In the genomic region with DNA sequence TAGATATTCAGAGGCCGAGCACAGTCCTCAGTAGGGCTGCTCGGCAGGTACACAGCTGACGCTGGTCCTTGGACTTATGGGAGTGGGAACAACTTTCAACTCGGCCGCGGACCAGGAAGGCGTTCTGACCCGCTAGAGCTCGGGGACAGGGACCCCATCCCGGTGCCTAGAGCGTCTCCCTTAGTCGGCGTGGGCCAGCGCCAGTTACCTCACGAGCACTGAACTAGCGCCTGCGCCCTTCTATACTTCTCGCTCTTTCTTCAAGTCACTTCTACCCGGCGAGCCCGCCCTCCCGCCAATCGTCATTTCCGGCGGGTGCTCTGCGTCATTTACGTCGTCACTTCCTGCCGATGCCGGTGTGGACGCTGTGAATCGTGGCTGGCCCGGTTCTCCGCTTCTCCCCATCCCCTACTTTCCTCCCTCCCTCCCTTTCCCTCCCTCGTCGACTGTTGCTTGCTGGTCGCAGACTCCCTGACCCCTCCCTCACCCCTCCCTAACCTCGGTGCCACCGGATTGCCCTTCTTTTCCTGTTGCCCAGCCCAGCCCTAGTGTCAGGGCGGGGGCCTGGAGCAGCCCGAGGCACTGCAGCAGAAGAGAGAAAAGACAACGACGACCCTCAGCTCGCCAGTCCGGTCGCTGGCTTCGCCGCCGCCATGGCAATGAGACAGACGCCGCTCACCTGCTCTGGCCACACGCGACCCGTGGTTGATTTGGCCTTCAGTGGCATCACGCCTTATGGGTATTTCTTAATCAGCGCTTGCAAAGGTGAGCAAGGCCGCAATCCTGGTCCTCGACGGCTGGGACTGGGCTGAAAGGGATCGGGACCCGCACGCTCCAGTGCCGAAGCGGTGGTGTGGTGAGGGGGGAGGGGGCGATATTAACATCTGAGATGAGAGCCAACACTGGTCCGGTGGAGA, we compare ENCODE assay signal across 8 cellular contexts. TPM values are rescaled to one million over a fixed set of nuclear protein-coding genes. Genes with fewer than 3 reads are reported as not detected.
DNase-seq lines count a peak whose midpoint lies in the region; ATAC-seq and TF ChIP-seq lines count a peak whose summit lies in the region.

A gene with protein sequence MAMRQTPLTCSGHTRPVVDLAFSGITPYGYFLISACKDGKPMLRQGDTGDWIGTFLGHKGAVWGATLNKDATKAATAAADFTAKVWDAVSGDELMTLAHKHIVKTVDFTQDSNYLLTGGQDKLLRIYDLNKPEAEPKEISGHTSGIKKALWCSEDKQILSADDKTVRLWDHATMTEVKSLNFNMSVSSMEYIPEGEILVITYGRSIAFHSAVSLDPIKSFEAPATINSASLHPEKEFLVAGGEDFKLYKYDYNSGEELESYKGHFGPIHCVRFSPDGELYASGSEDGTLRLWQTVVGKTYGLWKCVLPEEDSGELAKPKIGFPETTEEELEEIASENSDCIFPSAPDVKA (plus strand): TSS at position 333 of the 917 bp plus-strand sequence. CDS start 321 bp downstream, at position 654.

- ATAC-seq in GM21619 (IDR thresholded peaks at IDR 0.05; ENCODE audit: unreplicated experiment), result peak; percentile 98

- H4K20me1 ChIP-seq in PC-9 (ENCODE audit: insufficient read depth), result peaks cover 44% of the 10 kb centered on the region

- no peaks in the 10 kb centered on the region for H3K27me3 ChIP-seq in PC-9 (ENCODE audit: insufficient read depth, low read depth)
- H3K27me3 ChIP-seq in mucosa of rectum (ENCODE audit: control insufficient read depth in 2 of 2, insufficient read depth in 2 of 2, low read length in 2 of 2), result no peaks in the 10 kb centered on the region

- H3K4me3 ChIP-seq in Jurkat, Clone E6-1 (ENCODE audit: low read length), result peak within 1 kb of the TSS; percentile 97
- H3K4me3 ChIP-seq in PC-9, result peak within 1 kb of the TSS; percentile 88
- peak within 1 kb of the TSS; percentile 73 for H3K4me3 ChIP-seq in epithelial cell of proximal tubule (ENCODE audit: low read depth, low read length)
- peak within 1 kb of the TSS; percentile 95 to 98 for H3K4me3 ChIP-seq in mucosa of rectum (ENCODE audit: low read length in 2 of 2)

- H3K36me3 ChIP-seq in PC-9 (ENCODE audit: low read depth) (peaks cover 22% of the 10 kb centered on the region), mucosa of rectum (ENCODE audit: control insufficient read depth in 2 of 2, insufficient read depth in 2 of 2, low read length in 2 of 2) (peaks cover 6 to 9% of the 10 kb centered on the region in 2 donors)

- H3K9ac ChIP-seq in mucosa of rectum (ENCODE audit: low read depth in 1 of 2, low read length in 2 of 2), result peak within 1 kb of the TSS; percentile 91 to 98

- TF ChIP-seq CTCF in PC-9 (conservative IDR thresholded peaks at IDR 0.05), result no peak
- TF ChIP-seq CTCF in epithelial cell of proximal tubule (conservative IDR thresholded peaks at IDR 0.05; ENCODE audit: low read depth, low read length), result no peak

- intact Hi-C loops in PC-9 (cut with micrococcal nuclease; ENCODE audit: unreplicated experiment), result loop anchor here (10.0 kb wide), 1 partner anchor 1108 kb away; a partner anchor contains a TSS

- DNase-seq in DMS153 (lab: John Stamatoyannopoulos, UW) (peak; percentile 96), PC-9 (peak; percentile 94 to 98), epithelial cell of proximal tubule (ENCODE audit: low read depth) (peak; percentile 75)
- peak; percentile 93 for DNase-seq in Jurkat, Clone E6-1 (ENCODE audit: low read depth, low spot score)
- peak; percentile 97 for DNase-seq in activated T-cell treated with anti-CD3 and anti-CD28 coated beads, Interleukin-2, amount 50 U/mL, for 1 hour
- peak; percentile 97 for DNase-seq in stimulated activated CD8-positive, alpha-beta memory T cell treated with anti-CD3 and anti-CD28 coated beads, Interleukin-4, amount 100 ng/mL, for 48 hours

- H3K27ac ChIP-seq in PC-9 (peak within 1 kb of the TSS; percentile 95), mucosa of rectum (ENCODE audit: low read depth in 2 of 2, low read length in 2 of 2) (peak within 1 kb of the TSS; percentile 95 to 98)

- H3K4me1 ChIP-seq in PC-9 (replicated peaks; ENCODE audit: insufficient read depth), result peaks cover 35% of the 10 kb centered on the region
- peaks cover 11 to 20% of the 10 kb centered on the region in 2 donors for H3K4me1 ChIP-seq in mucosa of rectum (ENCODE audit: control insufficient read depth in 2 of 2, insufficient read depth in 2 of 2, low read length in 2 of 2)

- TSS peak; percentile 53 for BruUV-seq in PC-9 (replicated peaks; lab: Mats Ljungman, UMichigan)

- peak within 1 kb of the TSS; percentile 94 for H2AFZ ChIP-seq in PC-9

- no peaks in the 10 kb centered on the region for H3K9me2 ChIP-seq in PC-9 (ENCODE audit: insufficient read depth)

- peaks cover 55% of the 10 kb centered on the region for H3K79me2 ChIP-seq in PC-9 (ENCODE audit: low read depth)

- peak within 1 kb of the TSS; percentile 96 for H3K4me2 ChIP-seq in PC-9

- H3K9me3 ChIP-seq in PC-9 (ENCODE audit: insufficient read depth, low read depth) (no peaks in the 10 kb centered on the region), mucosa of rectum (ENCODE audit: control insufficient read depth in 2 of 2, low read length in 2 of 2) (no peaks in the 10 kb centered on the region)

- POLR2A ChIA-PET in PC-9 (lab: Charles Lee; ENCODE audit: unreplicated experiment), result interaction anchor here (0.5 to 0.7 kb wide), 3 partner anchors 137 to 1078 kb away, joined by 3 to 12 read pairs (median 5); no protein-coding TSS in a partner anchor

- CTCF ChIA-PET in PC-9 (lab: Charles Lee), result interaction anchor here (0.6 kb wide), 1 partner anchor 9 kb away, joined by 3 read pairs; no protein-coding TSS in a partner anchor

- peaks cover 21% of the 10 kb centered on the region; the same call in 1 of the 2 replicates for H3F3A ChIP-seq in PC-9 (ENCODE audit: insufficient read depth, low read depth)

RNA-seq across cellular contexts. Expression of the gene that starts here (rescaled TPM):
- 142 TPM for polyA plus RNA-seq in Jurkat, Clone E6-1 (2012; ENCODE audit: insufficient read depth, insufficient read length)
- total RNA-seq in PC-9 (2021) (164 and 205 TPM in 2 replicates), epithelial cell of proximal tubule (163 and 196 TPM in 2 replicates)

Comparison
In these comparisons a context has a peak if more than half of its experiments do, and no peak if none do; other contexts are left out.
1. Peak in every context shown above with its lines: DNase-seq, ATAC-seq, H3K4me3 ChIP-seq and H3K27ac ChIP-seq.